ENCODE assay signal across 1 cellular context in the genomic region with DNA sequence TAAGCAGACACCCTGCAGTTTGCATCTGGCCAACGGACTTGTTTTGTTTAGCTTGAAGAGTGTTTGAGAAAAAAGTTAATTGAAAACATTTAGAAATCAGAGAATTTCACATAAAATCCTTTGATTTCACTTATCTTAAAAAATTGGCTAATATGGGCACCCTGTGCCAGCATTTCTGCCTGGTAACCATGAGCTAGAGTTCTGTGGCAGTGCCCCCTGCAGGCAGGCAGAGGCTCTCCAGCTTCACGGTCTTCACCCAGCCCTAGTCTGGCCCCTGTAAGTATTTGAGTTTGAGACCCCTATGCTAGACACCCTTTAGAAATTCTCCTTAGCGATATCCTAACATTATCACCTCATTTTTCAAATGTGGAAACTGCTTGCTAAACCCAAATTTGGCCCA.
TF ChIP-seq lines count a peak whose summit lies in the region.

No MANE protein-coding gene starts in this region.

TF ChIP-seq in IMR-90, 13 proteins besides CTCF, POLR2A, EP300 and RAD21:
- no peak for TF ChIP-seq RCOR1 (IDR thresholded peaks at IDR 0.05; ENCODE audit: insufficient replicate concordance, low read length)
- TF ChIP-seq, protein P1, sequence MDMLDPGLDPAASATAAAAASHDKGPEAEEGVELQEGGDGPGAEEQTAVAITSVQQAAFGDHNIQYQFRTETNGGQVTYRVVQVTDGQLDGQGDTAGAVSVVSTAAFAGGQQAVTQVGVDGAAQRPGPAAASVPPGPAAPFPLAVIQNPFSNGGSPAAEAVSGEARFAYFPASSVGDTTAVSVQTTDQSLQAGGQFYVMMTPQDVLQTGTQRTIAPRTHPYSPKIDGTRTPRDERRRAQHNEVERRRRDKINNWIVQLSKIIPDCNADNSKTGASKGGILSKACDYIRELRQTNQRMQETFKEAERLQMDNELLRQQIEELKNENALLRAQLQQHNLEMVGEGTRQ (IDR thresholded peaks at IDR 0.05; ENCODE audit: low read depth, low read length) = no peak
- TF ChIP-seq CEBPB (IDR thresholded peaks at IDR 0.05; ENCODE audit: low read depth, low read length) = no peak
- TF ChIP-seq RFX5 (IDR thresholded peaks at IDR 0.05; ENCODE audit: low read depth, low read length) = peak; percentile 67; the same call in 1 of the 2 replicates
